ENCODE assay signal across 1 cellular context in the genomic region with DNA sequence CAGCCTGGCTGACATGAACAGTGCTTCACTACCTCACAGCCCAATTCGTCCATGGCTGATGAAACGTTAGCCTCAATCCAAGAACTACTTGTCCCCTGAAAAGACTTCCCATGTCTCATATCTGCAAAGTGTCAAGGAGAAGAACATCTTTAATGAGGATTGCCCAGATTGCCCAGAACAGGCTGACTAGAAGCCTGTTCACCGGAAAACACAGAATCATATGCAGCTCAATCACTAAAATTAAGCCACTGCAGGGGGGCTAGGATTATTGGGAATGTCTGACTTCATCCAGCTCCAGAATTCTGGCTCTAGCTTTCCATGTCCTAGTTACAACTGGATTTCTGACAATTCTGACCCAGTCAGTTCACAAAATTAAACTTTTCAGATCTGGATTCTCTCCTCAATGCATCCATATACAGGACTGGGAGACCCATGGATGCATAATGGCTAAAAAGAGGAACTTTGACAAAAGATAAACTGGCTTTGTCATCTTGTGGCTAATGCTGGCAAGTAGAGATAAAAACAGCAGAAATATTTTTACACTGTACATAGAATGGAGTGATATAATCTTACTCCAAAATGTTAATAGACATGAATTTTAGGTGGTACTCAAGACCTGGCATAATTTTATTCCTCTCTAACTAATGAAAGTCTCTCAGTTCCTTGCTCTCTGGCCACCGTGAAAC.
TF ChIP-seq lines count a peak whose summit lies in the region.

No MANE protein-coding gene starts in this region.

TF ChIP-seq in K562, 482 proteins besides CTCF, POLR2A, EP300 and RAD21 (continued from another document):
- TF ChIP-seq, protein P1, sequence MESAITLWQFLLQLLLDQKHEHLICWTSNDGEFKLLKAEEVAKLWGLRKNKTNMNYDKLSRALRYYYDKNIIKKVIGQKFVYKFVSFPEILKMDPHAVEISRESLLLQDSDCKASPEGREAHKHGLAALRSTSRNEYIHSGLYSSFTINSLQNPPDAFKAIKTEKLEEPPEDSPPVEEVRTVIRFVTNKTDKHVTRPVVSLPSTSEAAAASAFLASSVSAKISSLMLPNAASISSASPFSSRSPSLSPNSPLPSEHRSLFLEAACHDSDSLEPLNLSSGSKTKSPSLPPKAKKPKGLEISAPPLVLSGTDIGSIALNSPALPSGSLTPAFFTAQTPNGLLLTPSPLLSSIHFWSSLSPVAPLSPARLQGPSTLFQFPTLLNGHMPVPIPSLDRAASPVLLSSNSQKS (CRISPR knock-in tag; IDR thresholded peaks at IDR 0.05): no peak
TF ChIP-seq in K562: peak in this region for 32.
